In the genomic region with DNA sequence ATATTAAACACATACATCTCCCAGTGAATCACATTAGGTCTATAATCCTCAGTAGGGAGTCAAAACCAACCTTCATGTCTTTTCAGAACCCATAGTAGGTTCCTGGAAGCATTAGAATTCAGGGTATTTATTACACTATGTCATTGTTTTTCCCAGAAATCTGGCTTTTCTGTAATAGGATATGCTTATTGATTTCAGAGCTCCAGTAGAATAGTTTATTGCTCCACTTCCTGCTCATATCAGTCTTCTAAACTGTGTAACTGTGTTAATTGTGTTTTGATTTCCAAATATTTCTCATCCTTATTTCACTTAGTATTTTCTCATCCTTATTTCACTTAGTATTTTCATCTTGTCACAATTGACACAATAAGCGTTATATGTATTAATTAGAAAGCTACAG, we compare ENCODE assay signal across 20 cellular contexts.
"Had no signal": no experiment of that assay in that cellular context is flagged by ENCODE, and none has a peak within 500 bp of the region (broad histone marks: within the 10 kb centered on the region; RNA-seq: fewer than 3 reads in every experiment).

No MANE protein-coding gene starts in this region.

- H3K4me1 Mint-ChIP-seq: activated naive CD8-positive, alpha-beta T cell treated with anti-CD3 and anti-CD28 coated beads for 36 hours; central memory CD8-positive, alpha-beta T cell; natural killer cell; WTC11 had no signal

- H3K9me3 ChIP-seq: breast epithelium, esophagus squamous epithelium, gastrocnemius medialis, prostate gland, testis, uterus had no signal

- ATAC-seq: gastrocnemius medialis, natural killer cell, WTC11 had no signal

- H3K4me1 ChIP-seq: breast epithelium, esophagus squamous epithelium, gastrocnemius medialis, prostate gland, testis, uterus had no signal

- H3K4me3 ChIP-seq: breast epithelium, coronary artery, esophagus squamous epithelium, gastrocnemius medialis, prostate gland, testis, uterus had no signal

- H3K27me3 Mint-ChIP-seq: central memory CD8-positive, alpha-beta T cell had no signal

- H3K36me3 Mint-ChIP-seq: activated naive CD8-positive, alpha-beta T cell treated with anti-CD3 and anti-CD28 coated beads for 36 hours; natural killer cell; WTC11 had no signal

- H3K27me3 ChIP-seq: breast epithelium, esophagus squamous epithelium, gastrocnemius medialis, testis, uterus had no signal

- H3K4me3 Mint-ChIP-seq: activated naive CD8-positive, alpha-beta T cell treated with anti-CD3 and anti-CD28 coated beads for 36 hours; central memory CD8-positive, alpha-beta T cell; endodermal cell; natural killer cell; WTC11 had no signal

- H3K36me3 ChIP-seq: breast epithelium, esophagus squamous epithelium, gastrocnemius medialis, prostate gland, uterus had no signal

- DNase-seq: activated CD4-positive, alpha-beta T cell treated with anti-CD3 and anti-CD28 coated beads, Interleukin-2, amount 50 U/mL, for 48 hours; activated naive CD4-positive, alpha-beta T cell treated with Interleukin-2 at 50 U/mL for 16 hours; activated naive CD8-positive, alpha-beta T cell treated with anti-CD3 and anti-CD28 coated beads for 36 hours; activated T-cell treated with anti-CD3 and anti-CD28 coated beads, Interleukin-2, amount 50 U/mL, for 48 hours; endodermal cell; esophagus squamous epithelium; gastrocnemius medialis; hypothalamus; midbrain; natural killer cell; stimulated activated CD4-positive, alpha-beta T cell treated with anti-CD3 and anti-CD28 coated beads, Interleukin-2, amount 100 ng/mL, for 48 hours; stimulated activated naive CD4-positive, alpha-beta T cell; testis; trophoblast cell; uterus had no signal

- H3K27ac Mint-ChIP-seq: activated naive CD8-positive, alpha-beta T cell treated with anti-CD3 and anti-CD28 coated beads for 36 hours; endodermal cell; natural killer cell; WTC11 had no signal

- H3K27ac ChIP-seq: breast epithelium, coronary artery, esophagus squamous epithelium, gastrocnemius medialis, prostate gland, testis, uterus had no signal
